34 cellular contexts compared by ENCODE assay signal in the genomic region with DNA sequence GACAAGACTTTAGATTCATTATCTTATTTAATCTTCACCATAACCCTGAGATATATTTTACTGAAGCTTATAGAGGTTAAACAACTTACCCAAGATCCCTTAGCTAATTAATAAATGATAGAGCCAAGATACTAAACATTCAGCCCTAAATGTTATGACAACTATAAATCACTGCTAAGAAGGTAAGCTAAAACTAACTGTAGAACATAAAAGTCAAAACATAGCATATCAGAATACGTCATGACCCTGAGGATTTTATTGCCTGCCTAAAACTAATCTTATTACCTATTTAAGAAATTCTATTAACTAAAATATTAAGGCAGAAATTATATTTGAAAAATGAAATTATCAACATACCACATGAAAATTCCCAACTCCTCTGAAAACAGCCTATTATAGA.
"Had no signal": no experiment of that assay in that cellular context is flagged by ENCODE, and none has a peak within 500 bp of the region (broad histone marks: within the 10 kb centered on the region; RNA-seq: fewer than 3 reads in every experiment).

No MANE protein-coding gene starts in this region.

- H3K9me3 ChIP-seq: MG63 had no signal

- DNase-seq: Karpas-422, Kasumi-1, MG63, MM.1S, MV-4-11, NCI-H1048, NCI-H1092, NCI-H1092 treated with DMSO at 0.1 percent for 48 hours, NCI-H1105, NCI-H1417, NCI-H1417 treated with DMSO at 0.1 percent for 48 hours, NCI-H1436, NCI-H1436 treated with DMSO at 0.1 percent for 48 hours, NCI-H146, NCI-H1694, NCI-H1694 treated with DMSO at 0.1 percent for 48 hours, NCI-H187, NCI-H187 treated with DMSO at 0.1 percent for 48 hours, NCI-H1930, NCI-H2029, NCI-H2029 treated with DMSO at 0.1 percent for 48 hours, NCI-H2081, NCI-H2081 treated with DMSO at 0.1 percent for 48 hours, NCI-H2107, NCI-H2171, NCI-H2171 treated with DMSO at 0.1 percent for 48 hours, NCI-H2227 treated with DMSO at 0.1 percent for 48 hours, NCI-H226, NCI-H345, NCI-H446, NCI-H446 treated with DMSO at 0.1 percent for 48 hours, NCI-H510A, NCI-H510A treated with DMSO at 0.1 percent for 48 hours, NCI-H524 had no signal

- H3K4me3 ChIP-seq: MG63 had no signal

- H3K27me3 ChIP-seq: MG63 had no signal

- H3K36me3 ChIP-seq: MG63 had no signal
